1 cellular context compared by ENCODE assay signal in genomic region chr12:114288071-114288470, GRCh38.
TF ChIP-seq lines count a peak whose summit lies in the region.

No MANE protein-coding gene starts in this region.

TF ChIP-seq in IMR-90, 13 proteins besides CTCF, POLR2A, EP300 and RAD21:
- TF ChIP-seq ELK1 (IDR thresholded peaks at IDR 0.05; ENCODE audit: borderline replicate concordance, low read depth, low read length): no peak
- no peak for TF ChIP-seq RCOR1 (IDR thresholded peaks at IDR 0.05; ENCODE audit: insufficient replicate concordance, low read length)
- no peak for TF ChIP-seq CEBPB (IDR thresholded peaks at IDR 0.05; ENCODE audit: low read depth, low read length)
- TF ChIP-seq NFE2L2 (IDR thresholded peaks at IDR 0.05; ENCODE audit: low read depth, low read length): no peak
- TF ChIP-seq RFX5 (IDR thresholded peaks at IDR 0.05; ENCODE audit: low read depth, low read length): no peak
- TF ChIP-seq MAFK (IDR thresholded peaks at IDR 0.05; ENCODE audit: low read depth, low read length): no peak
- TF ChIP-seq BHLHE40 (IDR thresholded peaks at IDR 0.05; ENCODE audit: low read depth, low read length): no peak
- TF ChIP-seq CHD1 (IDR thresholded peaks at IDR 0.05; ENCODE audit: low read depth, low read length): no peak
- TF ChIP-seq MXI1 (IDR thresholded peaks at IDR 0.05; ENCODE audit: borderline replicate concordance, low read depth, low read length): no peak
- TF ChIP-seq MAZ (IDR thresholded peaks at IDR 0.05; ENCODE audit: borderline replicate concordance, low read depth, low read length): no peak
- TF ChIP-seq SMC3 (IDR thresholded peaks at IDR 0.05; ENCODE audit: low read depth, low read length): no peak
- TF ChIP-seq, protein P1, sequence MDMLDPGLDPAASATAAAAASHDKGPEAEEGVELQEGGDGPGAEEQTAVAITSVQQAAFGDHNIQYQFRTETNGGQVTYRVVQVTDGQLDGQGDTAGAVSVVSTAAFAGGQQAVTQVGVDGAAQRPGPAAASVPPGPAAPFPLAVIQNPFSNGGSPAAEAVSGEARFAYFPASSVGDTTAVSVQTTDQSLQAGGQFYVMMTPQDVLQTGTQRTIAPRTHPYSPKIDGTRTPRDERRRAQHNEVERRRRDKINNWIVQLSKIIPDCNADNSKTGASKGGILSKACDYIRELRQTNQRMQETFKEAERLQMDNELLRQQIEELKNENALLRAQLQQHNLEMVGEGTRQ (IDR thresholded peaks at IDR 0.05; ENCODE audit: low read depth, low read length): no peak
- no peak for TF ChIP-seq FOS (IDR thresholded peaks at IDR 0.05; ENCODE audit: low read depth, low read length)
